ENCODE assay signal across 1 cellular context in the genomic region with DNA sequence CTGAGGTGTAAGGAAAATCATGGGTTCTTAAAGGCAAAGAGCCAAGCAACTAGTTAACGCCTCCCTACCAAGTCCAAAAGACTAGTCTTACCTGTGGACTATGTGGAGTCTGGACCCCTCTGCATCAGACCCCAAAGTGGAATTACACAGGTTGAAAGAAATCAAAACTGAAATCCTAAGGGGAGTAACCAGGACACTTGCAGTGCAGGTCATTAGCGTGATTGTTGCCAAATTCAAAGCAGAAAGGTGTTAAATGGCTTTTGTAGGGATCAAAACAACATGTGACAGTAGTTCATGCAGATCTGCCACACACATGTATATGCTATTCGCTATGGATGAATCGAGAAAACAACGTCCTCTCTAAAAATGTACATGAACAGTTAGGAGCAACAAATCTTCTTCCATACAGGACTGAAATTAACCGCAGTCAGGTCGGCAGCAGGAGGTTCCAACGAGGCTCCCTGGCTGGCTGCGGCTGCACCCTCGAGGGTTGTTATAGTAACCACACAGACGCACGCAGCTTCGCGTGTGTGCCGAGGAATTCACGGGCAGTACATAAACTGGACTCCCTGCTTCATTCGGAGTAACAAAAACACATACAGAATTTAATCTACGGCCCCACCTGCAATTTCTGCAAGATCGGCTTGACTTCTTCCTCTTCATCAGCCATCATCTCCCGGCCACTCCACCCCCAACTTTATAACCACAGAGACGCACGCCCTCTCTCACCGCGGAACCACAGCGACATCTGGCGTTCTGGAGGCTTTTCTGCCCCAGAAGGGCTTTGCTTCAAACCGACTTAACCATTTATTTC.
A peak's percentile ranks its signal among the peaks of the same experiment; 100 is the strongest.
TF ChIP-seq lines count a peak whose summit lies in the region.

A gene with protein sequence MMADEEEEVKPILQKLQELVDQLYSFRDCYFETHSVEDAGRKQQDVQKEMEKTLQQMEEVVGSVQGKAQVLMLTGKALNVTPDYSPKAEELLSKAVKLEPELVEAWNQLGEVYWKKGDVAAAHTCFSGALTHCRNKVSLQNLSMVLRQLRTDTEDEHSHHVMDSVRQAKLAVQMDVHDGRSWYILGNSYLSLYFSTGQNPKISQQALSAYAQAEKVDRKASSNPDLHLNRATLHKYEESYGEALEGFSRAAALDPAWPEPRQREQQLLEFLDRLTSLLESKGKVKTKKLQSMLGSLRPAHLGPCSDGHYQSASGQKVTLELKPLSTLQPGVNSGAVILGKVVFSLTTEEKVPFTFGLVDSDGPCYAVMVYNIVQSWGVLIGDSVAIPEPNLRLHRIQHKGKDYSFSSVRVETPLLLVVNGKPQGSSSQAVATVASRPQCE (minus strand): TSS at position 687 of the 814 bp plus-strand sequence. CDS start 14 bp downstream, at position 673.

TF ChIP-seq in HepG2, 621 proteins besides CTCF, POLR2A, EP300 and RAD21 (continued from another document and continues in another):
- TF ChIP-seq, protein P1, sequence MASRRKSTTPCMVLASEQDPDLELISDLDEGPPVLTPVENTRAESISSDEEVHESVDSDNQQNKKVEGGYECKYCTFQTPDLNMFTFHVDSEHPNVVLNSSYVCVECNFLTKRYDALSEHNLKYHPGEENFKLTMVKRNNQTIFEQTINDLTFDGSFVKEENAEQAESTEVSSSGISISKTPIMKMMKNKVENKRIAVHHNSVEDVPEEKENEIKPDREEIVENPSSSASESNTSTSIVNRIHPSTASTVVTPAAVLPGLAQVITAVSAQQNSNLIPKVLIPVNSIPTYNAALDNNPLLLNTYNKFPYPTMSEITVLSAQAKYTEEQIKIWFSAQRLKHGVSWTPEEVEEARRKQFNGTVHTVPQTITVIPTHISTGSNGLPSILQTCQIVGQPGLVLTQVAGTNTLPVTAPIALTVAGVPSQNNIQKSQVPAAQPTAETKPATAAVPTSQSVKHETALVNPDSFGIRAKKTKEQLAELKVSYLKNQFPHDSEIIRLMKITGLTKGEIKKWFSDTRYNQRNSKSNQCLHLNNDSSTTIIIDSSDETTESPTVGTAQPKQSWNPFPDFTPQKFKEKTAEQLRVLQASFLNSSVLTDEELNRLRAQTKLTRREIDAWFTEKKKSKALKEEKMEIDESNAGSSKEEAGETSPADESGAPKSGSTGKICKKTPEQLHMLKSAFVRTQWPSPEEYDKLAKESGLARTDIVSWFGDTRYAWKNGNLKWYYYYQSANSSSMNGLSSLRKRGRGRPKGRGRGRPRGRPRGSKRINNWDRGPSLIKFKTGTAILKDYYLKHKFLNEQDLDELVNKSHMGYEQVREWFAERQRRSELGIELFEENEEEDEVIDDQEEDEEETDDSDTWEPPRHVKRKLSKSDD (CRISPR knock-in tag; IDR thresholded peaks at IDR 0.05; ENCODE audit: low read depth), result 0 out of 2 replicates have a peak, but pooled peaks have one; percentile 49
- peak; percentile 98 for TF ChIP-seq KMT2B (CRISPR knock-in tag; IDR thresholded peaks at IDR 0.05)
- TF ChIP-seq POLR2AphosphoS2 (IDR thresholded peaks at IDR 0.05; ENCODE audit: low read depth, low read length), result no peak
- no peak for TF ChIP-seq ZNF619 (CRISPR knock-in tag; IDR thresholded peaks at IDR 0.05)
- TF ChIP-seq ZFP1 (CRISPR knock-in tag; IDR thresholded peaks at IDR 0.05), result no peak
- TF ChIP-seq, protein P2, sequence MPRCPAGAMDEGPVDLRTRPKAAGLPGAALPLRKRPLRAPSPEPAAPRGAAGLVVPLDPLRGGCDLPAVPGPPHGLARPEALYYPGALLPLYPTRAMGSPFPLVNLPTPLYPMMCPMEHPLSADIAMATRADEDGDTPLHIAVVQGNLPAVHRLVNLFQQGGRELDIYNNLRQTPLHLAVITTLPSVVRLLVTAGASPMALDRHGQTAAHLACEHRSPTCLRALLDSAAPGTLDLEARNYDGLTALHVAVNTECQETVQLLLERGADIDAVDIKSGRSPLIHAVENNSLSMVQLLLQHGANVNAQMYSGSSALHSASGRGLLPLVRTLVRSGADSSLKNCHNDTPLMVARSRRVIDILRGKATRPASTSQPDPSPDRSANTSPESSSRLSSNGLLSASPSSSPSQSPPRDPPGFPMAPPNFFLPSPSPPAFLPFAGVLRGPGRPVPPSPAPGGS (CRISPR knock-in tag; IDR thresholded peaks at IDR 0.05), result no peak
- TF ChIP-seq SIN3A (IDR thresholded peaks at IDR 0.05; ENCODE audit: borderline replicate concordance, low read depth, low read length), result peak; percentile 90
- peak; percentile 97 for TF ChIP-seq SAP130 (CRISPR knock-in tag; IDR thresholded peaks at IDR 0.05; ENCODE audit: low read depth)
- TF ChIP-seq ZNF781 (CRISPR knock-in tag; IDR thresholded peaks at IDR 0.05; ENCODE audit: borderline replicate concordance, not compliant biosample characterization), result peak; percentile 92
- peak; percentile 88; the same call in 1 of the 2 replicates for TF ChIP-seq CBX5 (CRISPR knock-in tag; IDR thresholded peaks at IDR 0.05; ENCODE audit: borderline replicate concordance)
- peak; percentile 76; the same call in 1 of the 2 replicates for TF ChIP-seq ZNF230 (CRISPR knock-in tag; IDR thresholded peaks at IDR 0.05)
- TF ChIP-seq, protein P3, sequence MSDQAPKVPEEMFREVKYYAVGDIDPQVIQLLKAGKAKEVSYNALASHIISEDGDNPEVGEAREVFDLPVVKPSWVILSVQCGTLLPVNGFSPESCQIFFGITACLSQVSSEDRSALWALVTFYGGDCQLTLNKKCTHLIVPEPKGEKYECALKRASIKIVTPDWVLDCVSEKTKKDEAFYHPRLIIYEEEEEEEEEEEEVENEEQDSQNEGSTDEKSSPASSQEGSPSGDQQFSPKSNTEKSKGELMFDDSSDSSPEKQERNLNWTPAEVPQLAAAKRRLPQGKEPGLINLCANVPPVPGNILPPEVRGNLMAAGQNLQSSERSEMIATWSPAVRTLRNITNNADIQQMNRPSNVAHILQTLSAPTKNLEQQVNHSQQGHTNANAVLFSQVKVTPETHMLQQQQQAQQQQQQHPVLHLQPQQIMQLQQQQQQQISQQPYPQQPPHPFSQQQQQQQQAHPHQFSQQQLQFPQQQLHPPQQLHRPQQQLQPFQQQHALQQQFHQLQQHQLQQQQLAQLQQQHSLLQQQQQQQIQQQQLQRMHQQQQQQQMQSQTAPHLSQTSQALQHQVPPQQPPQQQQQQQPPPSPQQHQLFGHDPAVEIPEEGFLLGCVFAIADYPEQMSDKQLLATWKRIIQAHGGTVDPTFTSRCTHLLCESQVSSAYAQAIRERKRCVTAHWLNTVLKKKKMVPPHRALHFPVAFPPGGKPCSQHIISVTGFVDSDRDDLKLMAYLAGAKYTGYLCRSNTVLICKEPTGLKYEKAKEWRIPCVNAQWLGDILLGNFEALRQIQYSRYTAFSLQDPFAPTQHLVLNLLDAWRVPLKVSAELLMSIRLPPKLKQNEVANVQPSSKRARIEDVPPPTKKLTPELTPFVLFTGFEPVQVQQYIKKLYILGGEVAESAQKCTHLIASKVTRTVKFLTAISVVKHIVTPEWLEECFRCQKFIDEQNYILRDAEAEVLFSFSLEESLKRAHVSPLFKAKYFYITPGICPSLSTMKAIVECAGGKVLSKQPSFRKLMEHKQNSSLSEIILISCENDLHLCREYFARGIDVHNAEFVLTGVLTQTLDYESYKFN (CRISPR knock-in tag; conservative IDR thresholded peaks at IDR 0.05), result no peak
- TF ChIP-seq, protein P4, sequence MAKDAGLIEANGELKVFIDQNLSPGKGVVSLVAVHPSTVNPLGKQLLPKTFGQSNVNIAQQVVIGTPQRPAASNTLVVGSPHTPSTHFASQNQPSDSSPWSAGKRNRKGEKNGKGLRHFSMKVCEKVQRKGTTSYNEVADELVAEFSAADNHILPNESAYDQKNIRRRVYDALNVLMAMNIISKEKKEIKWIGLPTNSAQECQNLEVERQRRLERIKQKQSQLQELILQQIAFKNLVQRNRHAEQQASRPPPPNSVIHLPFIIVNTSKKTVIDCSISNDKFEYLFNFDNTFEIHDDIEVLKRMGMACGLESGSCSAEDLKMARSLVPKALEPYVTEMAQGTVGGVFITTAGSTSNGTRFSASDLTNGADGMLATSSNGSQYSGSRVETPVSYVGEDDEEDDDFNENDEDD (CRISPR knock-in tag; IDR thresholded peaks at IDR 0.05; ENCODE audit: borderline replicate concordance), result peak; percentile 38; the same call in 1 of the 2 replicates
- TF ChIP-seq YEATS4 (CRISPR knock-in tag; IDR thresholded peaks at IDR 0.05; ENCODE audit: borderline replicate concordance), result peak; percentile 65
- TF ChIP-seq ZNF232 (CRISPR knock-in tag; IDR thresholded peaks at IDR 0.05; ENCODE audit: borderline replicate concordance), result no peak
- 0 out of 2 replicates have a peak, but pooled peaks have one; percentile 45 for TF ChIP-seq ZC3H13 (CRISPR knock-in tag; IDR thresholded peaks at IDR 0.05)
- peak; percentile 25; the same call in 1 of the 2 replicates for TF ChIP-seq ZNF614 (CRISPR knock-in tag; IDR thresholded peaks at IDR 0.05; ENCODE audit: borderline replicate concordance)
- TF ChIP-seq FOXA3 (CRISPR knock-in tag; IDR thresholded peaks at IDR 0.05), result peak; percentile 56; the same call in 1 of the 2 replicates
- TF ChIP-seq ZSCAN9 (CRISPR knock-in tag; IDR thresholded peaks at IDR 0.05; ENCODE audit: borderline replicate concordance), result peak; percentile 55; the same call in 1 of the 2 replicates
- TF ChIP-seq TBL1XR1 (IDR thresholded peaks at IDR 0.05; ENCODE audit: borderline replicate concordance, low read length, partially characterized antibody), result peak; percentile 46
- peak; percentile 76 for TF ChIP-seq ZNF335 (CRISPR knock-in tag; IDR thresholded peaks at IDR 0.05)
- TF ChIP-seq SOX13 (IDR thresholded peaks at IDR 0.05), result no peak
- TF ChIP-seq SOX13 (CRISPR knock-in tag; conservative IDR thresholded peaks at IDR 0.05 in 1 of 2, IDR thresholded peaks at IDR 0.05 in 1 of 2), result peak; percentile 27 to 70; a peak in 1 of 4 replicates
- TF ChIP-seq, protein P5, sequence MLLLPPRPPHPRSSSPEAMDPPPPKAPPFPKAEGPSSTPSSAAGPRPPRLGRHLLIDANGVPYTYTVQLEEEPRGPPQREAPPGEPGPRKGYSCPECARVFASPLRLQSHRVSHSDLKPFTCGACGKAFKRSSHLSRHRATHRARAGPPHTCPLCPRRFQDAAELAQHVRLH (CRISPR knock-in tag; IDR thresholded peaks at IDR 0.05; ENCODE audit: borderline replicate concordance, low read depth), result peak; percentile 64; the same call in 1 of the 2 replicates
- TF ChIP-seq RBFOX2 (IDR thresholded peaks at IDR 0.05; ENCODE audit: low read depth, low read length), result 0 out of 2 replicates have a peak, but pooled peaks have one; percentile 22
- TF ChIP-seq, protein P6, sequence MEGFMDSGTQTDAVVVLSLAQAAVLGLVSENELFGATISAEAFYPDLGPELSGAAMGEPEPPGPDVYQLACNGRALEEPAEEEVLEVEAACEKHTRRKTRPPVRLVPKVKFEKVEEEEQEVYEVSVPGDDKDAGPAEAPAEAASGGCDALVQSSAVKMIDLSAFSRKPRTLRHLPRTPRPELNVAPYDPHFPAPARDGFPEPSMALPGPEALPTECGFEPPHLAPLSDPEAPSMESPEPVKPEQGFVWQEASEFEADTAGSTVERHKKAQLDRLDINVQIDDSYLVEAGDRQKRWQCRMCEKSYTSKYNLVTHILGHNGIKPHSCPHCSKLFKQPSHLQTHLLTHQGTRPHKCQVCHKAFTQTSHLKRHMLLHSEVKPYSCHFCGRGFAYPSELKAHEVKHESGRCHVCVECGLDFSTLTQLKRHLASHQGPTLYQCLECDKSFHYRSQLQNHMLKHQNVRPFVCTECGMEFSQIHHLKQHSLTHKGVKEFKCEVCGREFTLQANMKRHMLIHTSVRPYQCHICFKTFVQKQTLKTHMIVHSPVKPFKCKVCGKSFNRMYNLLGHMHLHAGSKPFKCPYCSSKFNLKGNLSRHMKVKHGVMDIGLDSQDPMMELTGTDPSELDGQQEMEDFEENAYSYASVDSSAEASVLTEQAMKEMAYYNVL (CRISPR knock-in tag; IDR thresholded peaks at IDR 0.05; ENCODE audit: borderline replicate concordance), result peak; percentile 58; the same call in 1 of the 2 replicates
- peak; percentile 49; the same call in 1 of the 2 replicates for TF ChIP-seq NCOA2 (CRISPR knock-in tag; IDR thresholded peaks at IDR 0.05)
- peak; percentile 59; the same call in 1 of the 2 replicates for TF ChIP-seq GFI1 (CRISPR knock-in tag; IDR thresholded peaks at IDR 0.05; ENCODE audit: borderline replicate concordance)
- TF ChIP-seq YEATS2 (CRISPR knock-in tag; IDR thresholded peaks at IDR 0.05; ENCODE audit: borderline replicate concordance), result peak; percentile 92
- peak; percentile 82 for TF ChIP-seq PHF20 (CRISPR knock-in tag; IDR thresholded peaks at IDR 0.05)
- no peak for TF ChIP-seq ZNF615 (CRISPR knock-in tag; IDR thresholded peaks at IDR 0.05; ENCODE audit: borderline replicate concordance)
- TF ChIP-seq ZNF264 (CRISPR knock-in tag; IDR thresholded peaks at IDR 0.05), result no peak
- peak; percentile 60 for TF ChIP-seq ELF3 (CRISPR knock-in tag; IDR thresholded peaks at IDR 0.05)
- no peak for TF ChIP-seq NONO (IDR thresholded peaks at IDR 0.05)
- TF ChIP-seq NONO (CRISPR knock-in tag; conservative IDR thresholded peaks at IDR 0.05), result peak; percentile 49; the same call in 1 of the 2 replicates
- TF ChIP-seq, protein P7, sequence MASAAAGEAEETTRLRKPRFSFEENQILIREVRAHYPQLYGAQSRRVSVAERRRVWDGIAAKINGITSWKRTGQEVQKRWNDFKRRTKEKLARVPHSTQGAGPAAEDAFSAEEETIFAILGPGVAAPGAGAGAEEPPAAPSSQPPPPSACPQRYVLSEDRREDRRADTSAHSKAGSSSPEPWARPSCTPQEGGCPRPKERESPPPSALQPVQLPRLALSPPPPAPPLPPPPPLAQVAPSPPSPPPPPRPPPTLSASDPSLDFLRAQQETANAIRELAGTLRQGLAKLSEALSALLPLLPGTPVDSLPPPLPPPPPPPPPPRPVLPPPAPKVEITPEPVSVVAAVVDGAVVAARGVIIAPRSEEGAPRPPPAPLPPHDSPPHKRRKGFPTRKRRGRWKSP (CRISPR knock-in tag; IDR thresholded peaks at IDR 0.05), result peak; percentile 64; the same call in 1 of the 2 replicates
- TF ChIP-seq ZNF891 (CRISPR knock-in tag; IDR thresholded peaks at IDR 0.05), result 0 out of 2 replicates have a peak, but pooled peaks have one; percentile 47
- TF ChIP-seq, protein P8, sequence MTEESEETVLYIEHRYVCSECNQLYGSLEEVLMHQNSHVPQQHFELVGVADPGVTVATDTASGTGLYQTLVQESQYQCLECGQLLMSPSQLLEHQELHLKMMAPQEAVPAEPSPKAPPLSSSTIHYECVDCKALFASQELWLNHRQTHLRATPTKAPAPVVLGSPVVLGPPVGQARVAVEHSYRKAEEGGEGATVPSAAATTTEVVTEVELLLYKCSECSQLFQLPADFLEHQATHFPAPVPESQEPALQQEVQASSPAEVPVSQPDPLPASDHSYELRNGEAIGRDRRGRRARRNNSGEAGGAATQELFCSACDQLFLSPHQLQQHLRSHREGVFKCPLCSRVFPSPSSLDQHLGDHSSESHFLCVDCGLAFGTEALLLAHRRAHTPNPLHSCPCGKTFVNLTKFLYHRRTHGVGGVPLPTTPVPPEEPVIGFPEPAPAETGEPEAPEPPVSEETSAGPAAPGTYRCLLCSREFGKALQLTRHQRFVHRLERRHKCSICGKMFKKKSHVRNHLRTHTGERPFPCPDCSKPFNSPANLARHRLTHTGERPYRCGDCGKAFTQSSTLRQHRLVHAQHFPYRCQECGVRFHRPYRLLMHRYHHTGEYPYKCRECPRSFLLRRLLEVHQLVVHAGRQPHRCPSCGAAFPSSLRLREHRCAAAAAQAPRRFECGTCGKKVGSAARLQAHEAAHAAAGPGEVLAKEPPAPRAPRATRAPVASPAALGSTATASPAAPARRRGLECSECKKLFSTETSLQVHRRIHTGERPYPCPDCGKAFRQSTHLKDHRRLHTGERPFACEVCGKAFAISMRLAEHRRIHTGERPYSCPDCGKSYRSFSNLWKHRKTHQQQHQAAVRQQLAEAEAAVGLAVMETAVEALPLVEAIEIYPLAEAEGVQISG (CRISPR knock-in tag; IDR thresholded peaks at IDR 0.05), result peak; percentile 100
- TF ChIP-seq ZNF816 (CRISPR knock-in tag; IDR thresholded peaks at IDR 0.05; ENCODE audit: borderline replicate concordance), result no peak
- TF ChIP-seq MXD4 (CRISPR knock-in tag; IDR thresholded peaks at IDR 0.05), result peak; percentile 64
- peak; percentile 91 for TF ChIP-seq KMT2A (CRISPR knock-in tag; IDR thresholded peaks at IDR 0.05)
